ENCODE assay signal across 17 cellular contexts in genomic region chr2:80874374-80874773, GRCh38.
DNase-seq lines count a peak whose midpoint lies in the region; ATAC-seq and TF ChIP-seq lines count a peak whose summit lies in the region.
"Had no signal": no experiment of that assay in that cellular context is flagged by ENCODE, and none has a peak within 500 bp of the region (broad histone marks: within the 10 kb centered on the region; RNA-seq: fewer than 3 reads in every experiment).

No MANE protein-coding gene starts in this region.

- no peaks in the 10 kb centered on the region for H3K27me3 Mint-ChIP-seq in H9 (ENCODE audit: low read depth)
- H3K27me3 Mint-ChIP-seq in activated naive CD8-positive, alpha-beta T cell treated with anti-CD3 and anti-CD28 coated beads, Interleukin-2, amount 50 U/mL, for 24 hours, result no peaks in the 10 kb centered on the region
- H3K27me3 Mint-ChIP-seq: CD4-positive, CD25-positive, alpha-beta regulatory T cell had no signal

- no peak overlapping the region for H3K56ac ChIP-seq in H9 (ENCODE audit: insufficient read length, low read depth, low read length)

- H3K27ac Mint-ChIP-seq in H9, result peak overlapping the region; percentile 31 to 96 (median 92)
- H3K27ac Mint-ChIP-seq in activated naive CD8-positive, alpha-beta T cell treated with anti-CD3 and anti-CD28 coated beads, Interleukin-2, amount 50 U/mL, for 24 hours, result no peak overlapping the region
- H3K27ac Mint-ChIP-seq: CD4-positive, CD25-positive, alpha-beta regulatory T cell; CD8-positive, alpha-beta memory T cell had no signal

- no peak for TF ChIP-seq CTCF in H9 (conservative IDR thresholded peaks at IDR 0.05)

- no peak overlapping the region for H3K4ac ChIP-seq in H9 (ENCODE audit: low read depth, low read length)

- no peak overlapping the region for H2BK15ac ChIP-seq in H9 (ENCODE audit: low read depth, low read length)

- no peaks in the 10 kb centered on the region for H3K79me1 ChIP-seq in H9 (ENCODE audit: insufficient read depth, low read depth, low read length, poor library complexity, severe bottlenecking)

- no peak overlapping the region for H2BK5ac ChIP-seq in H9 (ENCODE audit: insufficient read length, low read length)

- H3K4me1 Mint-ChIP-seq in H9, result peaks cover 59 to 69% of the 10 kb centered on the region in 2 experiments
- no peaks in the 10 kb centered on the region for H3K4me1 Mint-ChIP-seq in activated naive CD8-positive, alpha-beta T cell treated with anti-CD3 and anti-CD28 coated beads, Interleukin-2, amount 50 U/mL, for 24 hours
- H3K4me1 Mint-ChIP-seq: CD4-positive, CD25-positive, alpha-beta regulatory T cell; CD8-positive, alpha-beta memory T cell had no signal

- H3K9me3 Mint-ChIP-seq in H9, result peaks cover 0 to 2% of the 10 kb centered on the region in 2 experiments; a peak in 2 of 5 replicates
- peaks cover 16% of the 10 kb centered on the region for H3K9me3 Mint-ChIP-seq in activated naive CD8-positive, alpha-beta T cell treated with anti-CD3 and anti-CD28 coated beads, Interleukin-2, amount 50 U/mL, for 24 hours

- H3K4me2 ChIP-seq in H9 (ENCODE audit: insufficient read depth, insufficient read length, low read length), result peak overlapping the region; percentile 22

- H4K5ac ChIP-seq in H9 (ENCODE audit: insufficient read length, low read depth, low read length), result no peak overlapping the region

- peak overlapping the region; percentile 16 to 30; a peak in 2 of 5 replicates for H3K4me3 Mint-ChIP-seq in H9
- H3K4me3 Mint-ChIP-seq in activated naive CD8-positive, alpha-beta T cell treated with anti-CD3 and anti-CD28 coated beads, Interleukin-2, amount 50 U/mL, for 24 hours, result no peak overlapping the region
- H3K4me3 Mint-ChIP-seq: CD4-positive, CD25-positive, alpha-beta regulatory T cell; CD8-positive, alpha-beta memory T cell had no signal

- peaks cover 6% of the 10 kb centered on the region for H3K4me1 ChIP-seq in H9 (ENCODE audit: insufficient read depth, low read length)
- no peaks in the 10 kb centered on the region for H3K4me1 ChIP-seq in NT2/D1 (ENCODE audit: insufficient read depth, insufficient read length)
- peaks cover 31% of the 10 kb centered on the region for H3K4me1 ChIP-seq in iPS-18a (ENCODE audit: control insufficient read depth, low read depth, low read length)
- H3K4me1 ChIP-seq: BE2C had no signal

- H2AK5ac ChIP-seq in H9 (ENCODE audit: insufficient read length, low read length), result no peak overlapping the region

- no peak overlapping the region for H3T11ph ChIP-seq in H9 (ENCODE audit: low read length)

- H3K14ac ChIP-seq in H9 (ENCODE audit: insufficient read depth, low read length), result no peak overlapping the region

- H4K91ac ChIP-seq in H9 (ENCODE audit: insufficient read length, low read depth, low read length), result no peak overlapping the region

- H4K8ac ChIP-seq in H9 (replicated peaks; ENCODE audit: insufficient read length, low read depth, low read length), result no peak overlapping the region

- WGBS in H9 (ENCODE audit: extremely low coverage, insufficient read length, low lambda C conversion rate), result no CpG with 5 or more reads among the region's 2 CpGs

- H3K4me3 ChIP-seq in NT2/D1 (ENCODE audit: insufficient read length, low read depth), result no peak overlapping the region
- H3K4me3 ChIP-seq in iPS-18a (ENCODE audit: low read length), result peak overlapping the region; percentile 18
- H3K4me3 ChIP-seq: GM12878 had no signal

- no peak overlapping the region for H2AFZ ChIP-seq in H9 (ENCODE audit: low read length)

- DNase-seq in H9 (no peak), NT2/D1 (ENCODE audit: low read depth, low spot score) (peak; percentile 35), pons (ENCODE audit: low spot score) (no peak), NCI-H128 (lab: John Stamatoyannopoulos, UW; ENCODE audit: unreplicated experiment) (no peak), MV-4-11 (lab: John Stamatoyannopoulos, UW) (no peak)
- DNase-seq in activated naive CD8-positive, alpha-beta T cell treated with anti-CD3 and anti-CD28 coated beads, Interleukin-2, amount 50 U/mL, for 24 hours, result no peak
- DNase-seq: BE2C; C1 segment of cervical spinal cord; CD4-positive, CD25-positive, alpha-beta regulatory T cell; CD8-positive, alpha-beta memory T cell; COR-L47; DMS 273 treated with DMSO at 0.1 percent for 48 hours; DMS53; DND-41; EL had no signal

- no peaks in the 10 kb centered on the region for H3K23me2 ChIP-seq in H9 (ENCODE audit: insufficient read length, low read depth, low read length, poor library complexity, severe bottlenecking)

- no peak overlapping the region for H3K18ac ChIP-seq in H9 (ENCODE audit: insufficient read length, low read depth, low read length)

- peaks cover 2 to 6% (median 2%) of the 10 kb centered on the region in 3 experiments; a peak in 4 of 7 replicates for H3K36me3 Mint-ChIP-seq in H9 (ENCODE audit: insufficient read depth in 1 of 3, low read depth in 3 of 3)
- H3K36me3 Mint-ChIP-seq in activated naive CD8-positive, alpha-beta T cell treated with anti-CD3 and anti-CD28 coated beads, Interleukin-2, amount 50 U/mL, for 24 hours (ENCODE audit: low read depth), result no peaks in the 10 kb centered on the region
- H3K36me3 Mint-ChIP-seq: CD4-positive, CD25-positive, alpha-beta regulatory T cell; CD8-positive, alpha-beta memory T cell had no signal

- no peak overlapping the region for H2BK12ac ChIP-seq in H9 (ENCODE audit: insufficient read length, low read depth, low read length)

- H3K27ac ChIP-seq in H9 (ENCODE audit: insufficient read length, low read depth, low read length) (peak overlapping the region; percentile 93), iPS-18a (ENCODE audit: low read length) (peak overlapping the region; percentile 28)

- no peaks in the 10 kb centered on the region for H3K27me3 ChIP-seq in H9 (ENCODE audit: insufficient read depth, low read length)
- no peaks in the 10 kb centered on the region for H3K27me3 ChIP-seq in NT2/D1 (ENCODE audit: insufficient read depth, insufficient read length)
- no peaks in the 10 kb centered on the region for H3K27me3 ChIP-seq in iPS-18a (ENCODE audit: control insufficient read depth, insufficient read depth, low read length)
- H3K27me3 ChIP-seq: BE2C had no signal

- H3K9me3 ChIP-seq in H9 (ENCODE audit: control insufficient read depth, low read depth, low read length) (no peaks in the 10 kb centered on the region), NT2/D1 (ENCODE audit: insufficient read depth, low read length) (no peaks in the 10 kb centered on the region), iPS-18a (ENCODE audit: control insufficient read depth, low read depth, low read length) (no peaks in the 10 kb centered on the region)
- H3K9me3 ChIP-seq: BE2C had no signal

- H4K20me1 ChIP-seq in H9 (ENCODE audit: control insufficient read depth, insufficient read depth, insufficient read length), result no peaks in the 10 kb centered on the region

- H2BK20ac ChIP-seq in H9 (ENCODE audit: low read depth, low read length, poor library complexity, severe bottlenecking), result no peak overlapping the region

- H2BK120ac ChIP-seq in H9 (ENCODE audit: low read depth, low read length, poor library complexity, severe bottlenecking), result no peak overlapping the region

- H3K9ac ChIP-seq in H9 (ENCODE audit: extremely low read depth, insufficient read length, low read length) (no peak overlapping the region), NT2/D1 (ENCODE audit: insufficient read length, low read depth) (no peak overlapping the region), iPS-18a (ENCODE audit: low read length) (no peak overlapping the region)

- no peaks in the 10 kb centered on the region for H3K79me2 ChIP-seq in H9 (ENCODE audit: insufficient read depth, low read length)

- no peaks in the 10 kb centered on the region for H3K36me3 ChIP-seq in NT2/D1 (ENCODE audit: insufficient read depth, insufficient read length, low read length)
- H3K36me3 ChIP-seq in iPS-18a (ENCODE audit: control insufficient read depth, low read depth, low read length), result no peaks in the 10 kb centered on the region
- H3K36me3 ChIP-seq: BE2C had no signal

- ATAC-seq in activated naive CD8-positive, alpha-beta T cell treated with anti-CD3 and anti-CD28 coated beads, Interleukin-2, amount 50 U/mL, for 24 hours, result no peak
- ATAC-seq: GM12878 had no signal

- no peak overlapping the region for H3K23ac ChIP-seq in H9 (ENCODE audit: insufficient read length, low read depth, low read length)
